3 cellular contexts compared by ENCODE assay signal in the genomic region with DNA sequence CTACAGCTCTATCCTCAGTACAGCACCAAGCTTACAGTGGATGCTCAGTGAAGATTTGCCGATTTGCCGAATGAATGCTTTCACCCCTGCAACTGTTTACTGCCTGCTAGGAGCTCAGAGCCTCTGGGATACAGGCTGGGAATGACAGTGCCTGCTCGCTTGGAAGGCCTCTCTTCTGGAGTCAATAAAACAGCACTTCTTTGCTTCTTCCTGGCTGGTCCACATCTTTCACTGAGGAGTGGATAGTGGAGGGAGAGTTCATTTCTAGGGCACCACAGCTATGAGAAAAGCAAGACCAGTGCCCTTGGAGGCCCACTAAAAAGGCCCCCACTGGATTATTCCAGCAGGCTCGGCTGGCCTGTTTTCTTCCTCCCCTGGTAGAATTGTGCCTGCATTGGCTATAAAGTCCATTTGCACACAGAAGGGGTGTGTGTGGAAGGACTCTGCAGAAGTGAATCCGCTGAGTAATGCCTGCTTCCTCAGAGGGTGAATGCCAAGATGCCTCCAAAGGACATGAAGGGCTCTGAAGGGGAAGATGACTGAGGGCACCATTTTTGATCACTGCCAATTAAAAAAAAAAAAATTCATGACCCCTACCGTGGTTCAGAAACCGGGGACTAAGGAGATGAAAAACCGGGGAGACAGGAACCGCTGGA.
TF ChIP-seq lines count a peak whose summit lies in the region.

No MANE protein-coding gene starts in this region.

TF ChIP-seq in SK-N-SH, 30 proteins besides CTCF, POLR2A, EP300 and RAD21:
- TF ChIP-seq MXI1 (IDR thresholded peaks at IDR 0.05; ENCODE audit: low read depth, low read length) (no peak), GATA2 (CRISPR knock-in tag; IDR thresholded peaks at IDR 0.05) (no peak), FOXM1 (IDR thresholded peaks at IDR 0.05; ENCODE audit: low read depth) (no peak)

TF ChIP-seq in SK-N-SH treated with all-trans-retinoic acid at 6 μM for 48 hours, 23 proteins besides CTCF, POLR2A, EP300 and RAD21:
- TF ChIP-seq ZC3H10 (CRISPR knock-in tag; IDR thresholded peaks at IDR 0.05) (no peak), CSDC2 (CRISPR knock-in tag; IDR thresholded peaks at IDR 0.05) (no peak), OSR1 (CRISPR knock-in tag; IDR thresholded peaks at IDR 0.05) (no peak), TOX (CRISPR knock-in tag; IDR thresholded peaks at IDR 0.05; ENCODE audit: borderline replicate concordance) (no peak), GLIS3 (CRISPR knock-in tag; IDR thresholded peaks at IDR 0.05) (no peak), ZNF565 (CRISPR knock-in tag; conservative IDR thresholded peaks at IDR 0.05; ENCODE audit: low read depth) (no peak), TCF4 (CRISPR knock-in tag; IDR thresholded peaks at IDR 0.05; ENCODE audit: borderline replicate concordance) (no peak), ESRRG (CRISPR knock-in tag; IDR thresholded peaks at IDR 0.05) (no peak), ARNTL (CRISPR knock-in tag; IDR thresholded peaks at IDR 0.05; ENCODE audit: borderline replicate concordance, low read depth) (no peak), SNAI2 (CRISPR knock-in tag; IDR thresholded peaks at IDR 0.05) (no peak), BACH2 (CRISPR knock-in tag; IDR thresholded peaks at IDR 0.05; ENCODE audit: borderline replicate concordance) (no peak), ZNF70 (CRISPR knock-in tag; IDR thresholded peaks at IDR 0.05) (no peak), ZFP30 (CRISPR knock-in tag; IDR thresholded peaks at IDR 0.05) (no peak), ZNF8 (CRISPR knock-in tag; IDR thresholded peaks at IDR 0.05) (no peak), RARB (CRISPR knock-in tag; IDR thresholded peaks at IDR 0.05) (no peak), PPARA (CRISPR knock-in tag; IDR thresholded peaks at IDR 0.05; ENCODE audit: borderline replicate concordance) (no peak)
- TF ChIP-seq, protein P1, sequence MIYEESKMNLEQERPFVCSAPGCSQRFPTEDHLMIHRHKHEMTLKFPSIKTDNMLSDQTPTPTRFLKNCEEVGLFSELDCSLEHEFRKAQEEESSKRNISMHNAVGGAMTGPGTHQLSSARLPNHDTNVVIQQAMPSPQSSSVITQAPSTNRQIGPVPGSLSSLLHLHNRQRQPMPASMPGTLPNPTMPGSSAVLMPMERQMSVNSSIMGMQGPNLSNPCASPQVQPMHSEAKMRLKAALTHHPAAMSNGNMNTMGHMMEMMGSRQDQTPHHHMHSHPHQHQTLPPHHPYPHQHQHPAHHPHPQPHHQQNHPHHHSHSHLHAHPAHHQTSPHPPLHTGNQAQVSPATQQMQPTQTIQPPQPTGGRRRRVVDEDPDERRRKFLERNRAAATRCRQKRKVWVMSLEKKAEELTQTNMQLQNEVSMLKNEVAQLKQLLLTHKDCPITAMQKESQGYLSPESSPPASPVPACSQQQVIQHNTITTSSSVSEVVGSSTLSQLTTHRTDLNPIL (CRISPR knock-in tag; IDR thresholded peaks at IDR 0.05; ENCODE audit: low read depth): no peak
- TF ChIP-seq, protein P2, sequence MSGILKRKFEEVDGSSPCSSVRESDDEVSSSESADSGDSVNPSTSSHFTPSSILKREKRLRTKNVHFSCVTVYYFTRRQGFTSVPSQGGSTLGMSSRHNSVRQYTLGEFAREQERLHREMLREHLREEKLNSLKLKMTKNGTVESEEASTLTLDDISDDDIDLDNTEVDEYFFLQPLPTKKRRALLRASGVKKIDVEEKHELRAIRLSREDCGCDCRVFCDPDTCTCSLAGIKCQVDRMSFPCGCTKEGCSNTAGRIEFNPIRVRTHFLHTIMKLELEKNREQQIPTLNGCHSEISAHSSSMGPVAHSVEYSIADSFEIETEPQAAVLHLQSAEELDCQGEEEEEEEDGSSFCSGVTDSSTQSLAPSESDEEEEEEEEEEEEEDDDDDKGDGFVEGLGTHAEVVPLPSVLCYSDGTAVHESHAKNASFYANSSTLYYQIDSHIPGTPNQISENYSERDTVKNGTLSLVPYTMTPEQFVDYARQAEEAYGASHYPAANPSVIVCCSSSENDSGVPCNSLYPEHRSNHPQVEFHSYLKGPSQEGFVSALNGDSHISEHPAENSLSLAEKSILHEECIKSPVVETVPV (CRISPR knock-in tag; IDR thresholded peaks at IDR 0.05): no peak
- TF ChIP-seq, protein P3, sequence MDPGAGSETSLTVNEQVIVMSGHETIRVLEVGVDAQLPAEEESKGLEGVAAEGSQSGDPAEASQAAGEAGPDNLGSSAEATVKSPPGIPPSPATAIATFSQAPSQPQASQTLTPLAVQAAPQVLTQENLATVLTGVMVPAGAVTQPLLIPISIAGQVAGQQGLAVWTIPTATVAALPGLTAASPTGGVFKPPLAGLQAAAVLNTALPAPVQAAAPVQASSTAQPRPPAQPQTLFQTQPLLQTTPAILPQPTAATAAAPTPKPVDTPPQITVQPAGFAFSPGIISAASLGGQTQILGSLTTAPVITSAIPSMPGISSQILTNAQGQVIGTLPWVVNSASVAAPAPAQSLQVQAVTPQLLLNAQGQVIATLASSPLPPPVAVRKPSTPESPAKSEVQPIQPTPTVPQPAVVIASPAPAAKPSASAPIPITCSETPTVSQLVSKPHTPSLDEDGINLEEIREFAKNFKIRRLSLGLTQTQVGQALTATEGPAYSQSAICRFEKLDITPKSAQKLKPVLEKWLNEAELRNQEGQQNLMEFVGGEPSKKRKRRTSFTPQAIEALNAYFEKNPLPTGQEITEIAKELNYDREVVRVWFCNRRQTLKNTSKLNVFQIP (CRISPR knock-in tag; IDR thresholded peaks at IDR 0.05; ENCODE audit: borderline replicate concordance, low read depth): no peak
TF ChIP-seq in SK-N-SH treated with all-trans-retinoic acid at 6 μM for 48 hours: peak in this region for 0.

TF ChIP-seq in HepG2, 621 proteins besides CTCF, POLR2A, EP300 and RAD21 (continues in another document):
- TF ChIP-seq, protein P4, sequence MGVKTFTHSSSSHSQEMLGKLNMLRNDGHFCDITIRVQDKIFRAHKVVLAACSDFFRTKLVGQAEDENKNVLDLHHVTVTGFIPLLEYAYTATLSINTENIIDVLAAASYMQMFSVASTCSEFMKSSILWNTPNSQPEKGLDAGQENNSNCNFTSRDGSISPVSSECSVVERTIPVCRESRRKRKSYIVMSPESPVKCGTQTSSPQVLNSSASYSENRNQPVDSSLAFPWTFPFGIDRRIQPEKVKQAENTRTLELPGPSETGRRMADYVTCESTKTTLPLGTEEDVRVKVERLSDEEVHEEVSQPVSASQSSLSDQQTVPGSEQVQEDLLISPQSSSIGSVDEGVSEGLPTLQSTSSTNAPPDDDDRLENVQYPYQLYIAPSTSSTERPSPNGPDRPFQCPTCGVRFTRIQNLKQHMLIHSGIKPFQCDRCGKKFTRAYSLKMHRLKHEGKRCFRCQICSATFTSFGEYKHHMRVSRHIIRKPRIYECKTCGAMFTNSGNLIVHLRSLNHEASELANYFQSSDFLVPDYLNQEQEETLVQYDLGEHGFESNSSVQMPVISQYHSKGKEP (CRISPR knock-in tag; IDR thresholded peaks at IDR 0.05): no peak
- TF ChIP-seq JDP2 (CRISPR knock-in tag; IDR thresholded peaks at IDR 0.05; ENCODE audit: borderline replicate concordance) (no peak), ZNF207 (IDR thresholded peaks at IDR 0.05; ENCODE audit: borderline replicate concordance) (no peak), ZSCAN25 (CRISPR knock-in tag; IDR thresholded peaks at IDR 0.05) (peak; percentile 40; the same call in 1 of the 2 replicates), ZNF619 (CRISPR knock-in tag; IDR thresholded peaks at IDR 0.05) (no peak), ETV6 (CRISPR knock-in tag; conservative IDR thresholded peaks at IDR 0.05) (no peak), MAFF (IDR thresholded peaks at IDR 0.05; ENCODE audit: low read depth, low read length) (no peak), LCORL (IDR thresholded peaks at IDR 0.05) (no peak), LCORL (CRISPR knock-in tag; IDR thresholded peaks at IDR 0.05) (0 out of 2 replicates have a peak, but pooled peaks have one; percentile 33), ZNF546 (CRISPR knock-in tag; conservative IDR thresholded peaks at IDR 0.05) (no peak), MIER2 (CRISPR knock-in tag; IDR thresholded peaks at IDR 0.05) (no peak), GATAD1 (CRISPR knock-in tag; IDR thresholded peaks at IDR 0.05) (no peak), ZNF335 (CRISPR knock-in tag; IDR thresholded peaks at IDR 0.05) (0 out of 2 replicates have a peak, but pooled peaks have one; percentile 34), HNRNPH1 (optimal IDR thresholded peaks at IDR 0.05; ENCODE audit: low read depth, low read length) (no peak), TEAD2 (CRISPR knock-in tag; IDR thresholded peaks at IDR 0.05) (0 out of 2 replicates have a peak, but pooled peaks have one; percentile 36), ZNF317 (CRISPR knock-in tag; IDR thresholded peaks at IDR 0.05) (no peak; the same call in 1 of the 2 replicates), SAP130 (CRISPR knock-in tag; IDR thresholded peaks at IDR 0.05; ENCODE audit: low read depth) (0 out of 2 replicates have a peak, but pooled peaks have one; percentile 36), SMAD1 (CRISPR knock-in tag; IDR thresholded peaks at IDR 0.05; ENCODE audit: borderline replicate concordance, low read depth) (no peak; the same call in 1 of the 2 replicates), CBX1 (IDR thresholded peaks at IDR 0.05; ENCODE audit: low read depth) (no peak), FOXP1 (IDR thresholded peaks at IDR 0.05) (no peak), FOXP1 (CRISPR knock-in tag; IDR thresholded peaks at IDR 0.05) (no peak)
- TF ChIP-seq, protein P5, sequence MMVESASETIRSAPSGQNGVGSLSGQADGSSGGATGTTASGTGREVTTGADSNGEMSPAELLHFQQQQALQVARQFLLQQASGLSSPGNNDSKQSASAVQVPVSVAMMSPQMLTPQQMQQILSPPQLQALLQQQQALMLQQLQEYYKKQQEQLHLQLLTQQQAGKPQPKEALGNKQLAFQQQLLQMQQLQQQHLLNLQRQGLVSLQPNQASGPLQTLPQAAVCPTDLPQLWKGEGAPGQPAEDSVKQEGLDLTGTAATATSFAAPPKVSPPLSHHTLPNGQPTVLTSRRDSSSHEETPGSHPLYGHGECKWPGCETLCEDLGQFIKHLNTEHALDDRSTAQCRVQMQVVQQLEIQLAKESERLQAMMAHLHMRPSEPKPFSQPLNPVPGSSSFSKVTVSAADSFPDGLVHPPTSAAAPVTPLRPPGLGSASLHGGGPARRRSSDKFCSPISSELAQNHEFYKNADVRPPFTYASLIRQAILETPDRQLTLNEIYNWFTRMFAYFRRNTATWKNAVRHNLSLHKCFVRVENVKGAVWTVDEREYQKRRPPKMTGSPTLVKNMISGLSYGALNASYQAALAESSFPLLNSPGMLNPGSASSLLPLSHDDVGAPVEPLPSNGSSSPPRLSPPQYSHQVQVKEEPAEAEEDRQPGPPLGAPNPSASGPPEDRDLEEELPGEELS (CRISPR knock-in tag; IDR thresholded peaks at IDR 0.05): peak; percentile 26; the same call in 1 of the 2 replicates
- TF ChIP-seq, protein P6, sequence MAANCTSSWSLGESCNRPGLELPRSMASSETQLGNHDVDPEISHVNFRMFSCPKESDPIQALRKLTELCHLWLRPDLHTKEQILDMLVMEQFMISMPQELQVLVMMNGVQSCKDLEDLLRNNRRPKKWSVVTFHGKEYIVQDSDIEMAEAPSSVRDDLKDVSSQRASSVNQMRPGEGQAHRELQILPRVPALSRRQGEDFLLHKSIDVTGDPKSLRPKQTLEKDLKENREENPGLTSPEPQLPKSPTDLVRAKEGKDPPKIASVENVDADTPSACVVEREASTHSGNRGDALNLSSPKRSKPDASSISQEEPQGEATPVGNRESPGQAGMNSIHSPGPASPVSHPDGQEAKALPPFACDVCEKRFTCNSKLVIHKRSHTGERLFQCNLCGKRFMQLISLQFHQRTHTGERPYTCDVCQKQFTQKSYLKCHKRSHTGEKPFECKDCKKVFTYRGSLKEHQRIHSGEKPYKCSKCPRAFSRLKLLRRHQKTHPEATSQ (CRISPR knock-in tag; IDR thresholded peaks at IDR 0.05; ENCODE audit: borderline replicate concordance): no peak
- TF ChIP-seq, protein P7, sequence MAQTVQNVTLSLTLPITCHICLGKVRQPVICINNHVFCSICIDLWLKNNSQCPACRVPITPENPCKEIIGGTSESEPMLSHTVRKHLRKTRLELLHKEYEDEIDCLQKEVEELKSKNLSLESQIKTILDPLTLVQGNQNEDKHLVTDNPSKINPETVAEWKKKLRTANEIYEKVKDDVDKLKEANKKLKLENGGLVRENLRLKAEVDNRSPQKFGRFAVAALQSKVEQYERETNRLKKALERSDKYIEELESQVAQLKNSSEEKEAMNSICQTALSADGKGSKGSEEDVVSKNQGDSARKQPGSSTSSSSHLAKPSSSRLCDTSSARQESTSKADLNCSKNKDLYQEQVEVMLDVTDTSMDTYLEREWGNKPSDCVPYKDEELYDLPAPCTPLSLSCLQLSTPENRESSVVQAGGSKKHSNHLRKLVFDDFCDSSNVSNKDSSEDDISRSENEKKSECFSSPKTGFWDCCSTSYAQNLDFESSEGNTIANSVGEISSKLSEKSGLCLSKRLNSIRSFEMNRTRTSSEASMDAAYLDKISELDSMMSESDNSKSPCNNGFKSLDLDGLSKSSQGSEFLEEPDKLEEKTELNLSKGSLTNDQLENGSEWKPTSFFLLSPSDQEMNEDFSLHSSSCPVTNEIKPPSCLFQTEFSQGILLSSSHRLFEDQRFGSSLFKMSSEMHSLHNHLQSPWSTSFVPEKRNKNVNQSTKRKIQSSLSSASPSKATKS (CRISPR knock-in tag; IDR thresholded peaks at IDR 0.05): no peak
- TF ChIP-seq, protein P8, sequence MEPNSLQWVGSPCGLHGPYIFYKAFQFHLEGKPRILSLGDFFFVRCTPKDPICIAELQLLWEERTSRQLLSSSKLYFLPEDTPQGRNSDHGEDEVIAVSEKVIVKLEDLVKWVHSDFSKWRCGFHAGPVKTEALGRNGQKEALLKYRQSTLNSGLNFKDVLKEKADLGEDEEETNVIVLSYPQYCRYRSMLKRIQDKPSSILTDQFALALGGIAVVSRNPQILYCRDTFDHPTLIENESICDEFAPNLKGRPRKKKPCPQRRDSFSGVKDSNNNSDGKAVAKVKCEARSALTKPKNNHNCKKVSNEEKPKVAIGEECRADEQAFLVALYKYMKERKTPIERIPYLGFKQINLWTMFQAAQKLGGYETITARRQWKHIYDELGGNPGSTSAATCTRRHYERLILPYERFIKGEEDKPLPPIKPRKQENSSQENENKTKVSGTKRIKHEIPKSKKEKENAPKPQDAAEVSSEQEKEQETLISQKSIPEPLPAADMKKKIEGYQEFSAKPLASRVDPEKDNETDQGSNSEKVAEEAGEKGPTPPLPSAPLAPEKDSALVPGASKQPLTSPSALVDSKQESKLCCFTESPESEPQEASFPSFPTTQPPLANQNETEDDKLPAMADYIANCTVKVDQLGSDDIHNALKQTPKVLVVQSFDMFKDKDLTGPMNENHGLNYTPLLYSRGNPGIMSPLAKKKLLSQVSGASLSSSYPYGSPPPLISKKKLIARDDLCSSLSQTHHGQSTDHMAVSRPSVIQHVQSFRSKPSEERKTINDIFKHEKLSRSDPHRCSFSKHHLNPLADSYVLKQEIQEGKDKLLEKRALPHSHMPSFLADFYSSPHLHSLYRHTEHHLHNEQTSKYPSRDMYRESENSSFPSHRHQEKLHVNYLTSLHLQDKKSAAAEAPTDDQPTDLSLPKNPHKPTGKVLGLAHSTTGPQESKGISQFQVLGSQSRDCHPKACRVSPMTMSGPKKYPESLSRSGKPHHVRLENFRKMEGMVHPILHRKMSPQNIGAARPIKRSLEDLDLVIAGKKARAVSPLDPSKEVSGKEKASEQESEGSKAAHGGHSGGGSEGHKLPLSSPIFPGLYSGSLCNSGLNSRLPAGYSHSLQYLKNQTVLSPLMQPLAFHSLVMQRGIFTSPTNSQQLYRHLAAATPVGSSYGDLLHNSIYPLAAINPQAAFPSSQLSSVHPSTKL (CRISPR knock-in tag; IDR thresholded peaks at IDR 0.05): no peak
- TF ChIP-seq, protein P9, sequence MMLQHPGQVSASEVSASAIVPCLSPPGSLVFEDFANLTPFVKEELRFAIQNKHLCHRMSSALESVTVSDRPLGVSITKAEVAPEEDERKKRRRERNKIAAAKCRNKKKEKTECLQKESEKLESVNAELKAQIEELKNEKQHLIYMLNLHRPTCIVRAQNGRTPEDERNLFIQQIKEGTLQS (CRISPR knock-in tag; IDR thresholded peaks at IDR 0.05): no peak
